In genomic region chr5:77102549-77102948, GRCh38 we compare ENCODE assay signal across 24 cellular contexts.
"Had no signal": no experiment of that assay in that cellular context is flagged by ENCODE, and none has a peak within 500 bp of the region (broad histone marks: within the 10 kb centered on the region; RNA-seq: fewer than 3 reads in every experiment).

No MANE protein-coding gene starts in this region.

- H3K4me3 ChIP-seq: adrenal gland, body of pancreas, spleen, testis, vagina had no signal

- H3K27ac ChIP-seq: adrenal gland, body of pancreas, epithelial cell of prostate, spleen, testis, vagina had no signal

- H3K4me3 Mint-ChIP-seq: activated naive CD8-positive, alpha-beta T cell treated with anti-CD3 and anti-CD28 coated beads for 36 hours; activated T-cell treated with anti-CD3 and anti-CD28 coated beads, Interleukin-2, amount 50 U/mL, for 72 hours; nephron; WTC11 had no signal

- DNase-seq: activated CD4-positive, alpha-beta T cell treated with anti-CD3 and anti-CD28 coated beads for 1 hour; activated CD4-positive, alpha-beta T cell treated with anti-CD3 and anti-CD28 coated beads, Interleukin-2, amount 50 U/mL, for 1 hour; activated naive CD4-positive, alpha-beta T cell treated with Interleukin-2 at 50 U/mL for 16 hours; activated naive CD8-positive, alpha-beta T cell treated with anti-CD3 and anti-CD28 coated beads for 36 hours; activated T-cell treated with anti-CD3 and anti-CD28 coated beads for 4 hours; activated T-cell treated with anti-CD3 and anti-CD28 coated beads, Interleukin-2, amount 50 U/mL, for 72 hours; adrenal gland; aorta; body of pancreas; effector CD8-positive, alpha-beta T cell; glutamatergic neuron; islet precursor cell; midbrain; posterior cingulate gyrus; right cardiac atrium; spleen; stimulated activated naive CD4-positive, alpha-beta T cell treated with Interleukin-2 at 50 U/mL for 16 hours; T-helper 2 cell; testis; trophoblast cell had no signal

- ATAC-seq: activated T-cell treated with anti-CD3 and anti-CD28 coated beads, Interleukin-2, amount 50 U/mL, for 72 hours; body of pancreas; right cardiac atrium; WTC11 had no signal

- H3K27me3 ChIP-seq: adrenal gland, body of pancreas, spleen, testis, vagina had no signal

- H3K27ac Mint-ChIP-seq: activated naive CD8-positive, alpha-beta T cell treated with anti-CD3 and anti-CD28 coated beads for 36 hours; activated T-cell treated with anti-CD3 and anti-CD28 coated beads, Interleukin-2, amount 50 U/mL, for 72 hours; nephron; WTC11 had no signal

- H3K4me1 Mint-ChIP-seq: nephron, WTC11 had no signal

- H3K27me3 Mint-ChIP-seq: activated naive CD8-positive, alpha-beta T cell treated with anti-CD3 and anti-CD28 coated beads for 36 hours had no signal

- H3K9me3 ChIP-seq: adrenal gland, body of pancreas, testis, vagina had no signal

- H3K36me3 ChIP-seq: adrenal gland, vagina had no signal

- H3K4me1 ChIP-seq: adrenal gland, body of pancreas, spleen, testis, vagina had no signal

- H3K9me3 Mint-ChIP-seq: activated T-cell treated with anti-CD3 and anti-CD28 coated beads, Interleukin-2, amount 50 U/mL, for 72 hours had no signal
